22 cellular contexts compared by ENCODE assay signal in genomic region chr19:18815673-18816072, GRCh38. TPM values are rescaled to one million over a fixed set of nuclear protein-coding genes. Genes with fewer than 3 reads are reported as not detected.
A peak's percentile ranks its signal among the peaks of the same experiment; 100 is the strongest.
DNase-seq lines count a peak whose midpoint lies in the region; ATAC-seq and TF ChIP-seq lines count a peak whose summit lies in the region.
"Had no signal": no experiment of that assay in that cellular context is flagged by ENCODE, and none has a peak within 500 bp of the region (broad histone marks: within the 10 kb centered on the region; RNA-seq: fewer than 3 reads in every experiment).

No MANE protein-coding gene starts in this region.

- H4K20me1 ChIP-seq in smooth muscle cell (ENCODE audit: low read depth) = no peaks in the 10 kb centered on the region

- WGBS in smooth muscle cell (ENCODE audit: low lambda C conversion rate) = 46% methylated on average over 5 of the region's 5 CpGs

- H3K9ac ChIP-seq in smooth muscle cell (ENCODE audit: low read depth) = peak overlapping the region; percentile 73

- H3K4me2 ChIP-seq in smooth muscle cell = peak overlapping the region; percentile 6
- H3K4me2 ChIP-seq: GM23338 had no signal

- H3K9me3 ChIP-seq in WERI-Rb-1 (ENCODE audit: severe bottlenecking) (no peaks in the 10 kb centered on the region), smooth muscle cell (replicated peaks; ENCODE audit: low read depth) (no peaks in the 10 kb centered on the region)
- H3K9me3 ChIP-seq: BE2C had no signal

- H2AFZ ChIP-seq in smooth muscle cell (ENCODE audit: low read depth) = no peak overlapping the region
- H2AFZ ChIP-seq: GM23338 had no signal

- peaks cover 5% of the 10 kb centered on the region for H3F3A ChIP-seq in smooth muscle cell (ENCODE audit: low read depth)

- H3K4me1 ChIP-seq in smooth muscle cell (ENCODE audit: low read depth) = no peaks in the 10 kb centered on the region
- H3K4me1 ChIP-seq: BE2C had no signal

- TF ChIP-seq CTCF in WERI-Rb-1 (IDR thresholded peaks at IDR 0.05; ENCODE audit: low read depth, low read length) (no peak), brain microvascular endothelial cell (IDR thresholded peaks at IDR 0.05; ENCODE audit: low read depth, low read length, missing control alignments) (no peak), smooth muscle cell (IDR thresholded peaks at IDR 0.05; ENCODE audit: borderline replicate concordance, insufficient read depth, poor library complexity, severe bottlenecking) (no peak)

- H3K27ac ChIP-seq in WERI-Rb-1 (peak overlapping the region; percentile 37), brain microvascular endothelial cell (no peak overlapping the region), smooth muscle cell (ENCODE audit: low read depth) (peak overlapping the region; percentile 94), caudate nucleus (ENCODE audit: low read depth, low read length) (no peak overlapping the region)

- H3K79me2 ChIP-seq in smooth muscle cell (ENCODE audit: low read depth) = no peaks in the 10 kb centered on the region

- in situ Hi-C loops in brain microvascular endothelial cell (cut with HindIII; ENCODE audit: low pct_ligation_motif_present, low sequenced_read_pairs) = no loop called here

- H3K36me3 ChIP-seq in WERI-Rb-1 (no peaks in the 10 kb centered on the region), brain microvascular endothelial cell (replicated peaks) (no peaks in the 10 kb centered on the region), smooth muscle cell (ENCODE audit: low read depth) (no peaks in the 10 kb centered on the region)
- H3K36me3 ChIP-seq: BE2C had no signal

- ATAC-seq in HG03025 (IDR thresholded peaks at IDR 0.05; ENCODE audit: low FRiP score, unreplicated experiment) (no peak), GM19328 (IDR thresholded peaks at IDR 0.05; ENCODE audit: unreplicated experiment) (no peak)
- ATAC-seq: GM23338, HCT116 had no signal

- H3K27me3 ChIP-seq in WERI-Rb-1 (ENCODE audit: insufficient read depth, low read depth, severe bottlenecking) (no peaks in the 10 kb centered on the region), brain microvascular endothelial cell (replicated peaks) (peaks cover 4% of the 10 kb centered on the region), smooth muscle cell (ENCODE audit: low read depth) (no peaks in the 10 kb centered on the region)
- H3K27me3 ChIP-seq: BE2C had no signal

- no peak overlapping the region for H3K4me3 ChIP-seq in WERI-Rb-1 (ENCODE audit: low read depth, low read length)
- H3K4me3 ChIP-seq in brain microvascular endothelial cell (ENCODE audit: low read depth, low read length) = no peak overlapping the region
- H3K4me3 ChIP-seq in smooth muscle cell = no peak overlapping the region
- H3K4me3 ChIP-seq: GM23338 had no signal

- DNase-seq in RKO (ENCODE audit: low spot score) (peak; percentile 32), WERI-Rb-1 (no peak), brain microvascular endothelial cell (peak; percentile 30), smooth muscle cell (lab: John Stamatoyannopoulos, UW; ENCODE audit: unreplicated experiment) (no peak), caudate nucleus (lab: John Stamatoyannopoulos, UW) (no peak)
- DNase-seq in activated CD8-positive, alpha-beta memory T cell treated with anti-CD3 and anti-CD28 coated beads for 24 hours = no peak
- DNase-seq: ACHN; BE2C; C1 segment of cervical spinal cord; CD4-positive, CD25-positive, alpha-beta regulatory T cell; CD8-positive, alpha-beta memory T cell; COR-L47; DMS 273 treated with DMSO at 0.1 percent for 48 hours; DMS53; DND-41; EL; H7; KBM-7 had no signal

RNA-seq across cellular contexts. Expression of gene UPF1, which starts 16.1 kb away (rescaled TPM):
- total RNA-seq in smooth muscle cell = 16.2 and 37.8 TPM in 2 replicates
- polyA plus RNA-seq in smooth muscle cell = 25.4 and 30.3 TPM in 2 replicates

RNA-seq across cellular contexts. Expression of gene COMP, which starts 24.6 kb away (rescaled TPM):
- total RNA-seq in smooth muscle cell = 196 and 236 TPM in 2 replicates
- 627 and 901 TPM in 2 replicates for polyA plus RNA-seq in smooth muscle cell
- total RNA-seq: CD4-positive, CD25-positive, alpha-beta regulatory T cell; CD8-positive, alpha-beta memory T cell; H7 had no signal
- polyA plus RNA-seq: CD4-positive, CD25-positive, alpha-beta regulatory T cell; CD8-positive, alpha-beta memory T cell had no signal

Comparison
In these comparisons a context has a peak if more than half of its experiments do, and no peak if none do; other contexts are left out.
1. DNase-seq: peak in RKO (single experiment) and brain microvascular endothelial cell (single experiment); none in WERI-Rb-1 (single experiment), smooth muscle cell (single experiment), caudate nucleus (0 of 61) and activated CD8-positive, alpha-beta memory T cell treated with anti-CD3 and anti-CD28 coated beads for 24 hours (single experiment).
2. H3K27ac ChIP-seq: peak in WERI-Rb-1 (single experiment) and smooth muscle cell (single experiment); none in brain microvascular endothelial cell (single experiment) and caudate nucleus (single experiment).